ENCODE assay signal across 1 cellular context in genomic region chr1:156079762-156080597, GRCh38.
TF ChIP-seq lines count a peak whose summit lies in the region.

No MANE protein-coding gene starts in this region.

TF ChIP-seq in HCT116, 20 proteins besides CTCF, POLR2A, EP300 and RAD21 (continued from another document):
- TF ChIP-seq POLR2AphosphoS5 (IDR thresholded peaks at IDR 0.05; ENCODE audit: low read depth, low read length) (no peak), ZBTB33 (IDR thresholded peaks at IDR 0.05; ENCODE audit: extremely low read depth, insufficient replicate concordance, low read length) (no peak), ZNF274 (IDR thresholded peaks at IDR 0.05; ENCODE audit: low read depth, low read length) (no peak)
